In the genomic region with DNA sequence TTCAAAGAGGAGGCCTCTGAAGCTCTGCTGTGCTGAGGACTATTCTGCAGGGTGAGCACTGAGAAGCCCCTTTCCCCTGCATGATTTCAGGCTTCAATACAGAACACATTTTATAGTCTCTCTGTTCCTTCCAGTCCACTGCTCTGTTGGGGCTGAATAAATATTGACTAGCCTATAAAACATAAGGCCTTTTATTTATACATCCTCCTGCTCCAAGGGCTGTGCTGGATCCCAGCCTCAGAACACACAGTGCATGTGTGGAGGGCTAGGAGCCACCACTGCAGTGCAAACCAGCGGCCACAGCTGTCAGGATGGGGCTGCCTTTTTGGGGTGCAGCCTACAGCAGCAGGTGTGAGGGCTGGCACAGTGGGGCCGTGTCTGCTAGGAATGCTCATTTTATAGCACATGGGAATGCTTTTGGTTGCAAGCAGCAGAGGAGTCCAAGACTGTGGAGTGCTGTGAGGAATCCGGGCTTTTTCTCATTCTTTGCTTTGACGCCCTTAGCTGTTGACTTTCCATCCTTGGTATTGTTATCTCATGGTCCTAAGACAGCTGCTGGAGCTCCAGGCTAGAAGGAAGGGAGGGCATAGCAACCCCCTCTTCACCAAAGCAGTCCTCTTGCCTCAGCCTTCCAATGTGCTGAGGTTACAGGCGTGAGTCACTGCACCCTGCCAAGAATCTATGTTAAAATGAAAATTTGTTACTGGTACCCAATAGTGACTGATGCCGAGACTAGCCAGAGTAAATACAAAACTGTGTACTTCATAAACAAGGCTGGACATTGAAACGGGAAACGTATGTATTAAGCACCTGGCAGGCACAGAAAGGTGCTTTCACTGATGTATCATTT, we compare ENCODE assay signal across 13 cellular contexts.
A peak's percentile ranks its signal among the peaks of the same experiment; 100 is the strongest.
DNase-seq lines count a peak whose midpoint lies in the region; ATAC-seq and TF ChIP-seq lines count a peak whose summit lies in the region.
"Had no signal": no experiment of that assay in that cellular context is flagged by ENCODE, and none has a peak within 500 bp of the region (broad histone marks: within the 10 kb centered on the region; RNA-seq: fewer than 3 reads in every experiment).

No MANE protein-coding gene starts in this region.

- no peak overlapping the region for H3K9ac ChIP-seq in mesenchymal stem cell (ENCODE audit: low read length)

- no peak overlapping the region for H2BK12ac ChIP-seq in mesenchymal stem cell (ENCODE audit: low read length in 2 of 2)

- no peak for TF ChIP-seq CTCF in LNCaP clone FGC (IDR thresholded peaks at IDR 0.05; ENCODE audit: control insufficient read depth, extremely low read depth, insufficient read depth)

- H3K4me1 ChIP-seq in mesenchymal stem cell (ENCODE audit: control insufficient read depth, insufficient read depth, low read depth, low read length): peaks cover 8% of the 10 kb centered on the region

- H3K27me3 ChIP-seq in mesenchymal stem cell (ENCODE audit: control insufficient read depth in 1 of 2, insufficient read depth in 1 of 2, low read length in 2 of 2): no peaks in the 10 kb centered on the region
- H3K27me3 ChIP-seq: tibial artery had no signal

- no peaks in the 10 kb centered on the region for H3K36me3 ChIP-seq in mesenchymal stem cell (ENCODE audit: control insufficient read depth in 1 of 2, insufficient read depth in 2 of 2, low read depth in 1 of 2, low read length in 2 of 2)
- H3K36me3 ChIP-seq: tibial artery had no signal

- H3K14ac ChIP-seq in mesenchymal stem cell (ENCODE audit: low read length in 2 of 2): peak overlapping the region in 1 of 2 experiments; percentile 89

- H4K8ac ChIP-seq in mesenchymal stem cell (ENCODE audit: low read length): no peak overlapping the region

- no peak overlapping the region for H3K27ac ChIP-seq in mesenchymal stem cell (ENCODE audit: low read length, poor library complexity, severe bottlenecking)
- H3K27ac ChIP-seq: tibial artery had no signal

- H3K9me3 ChIP-seq in mesenchymal stem cell (ENCODE audit: control insufficient read depth, low read length): no peaks in the 10 kb centered on the region
- H3K9me3 ChIP-seq: tibial artery had no signal

- H3K23ac ChIP-seq in mesenchymal stem cell (ENCODE audit: low read length in 2 of 2): no peak overlapping the region

- H3K18ac ChIP-seq in mesenchymal stem cell (ENCODE audit: low read depth in 1 of 2, low read length in 2 of 2): peak overlapping the region in 1 of 2 experiments; percentile 56

- no peak overlapping the region for H2BK120ac ChIP-seq in mesenchymal stem cell (ENCODE audit: low read depth, low read length)

- H3K79me1 ChIP-seq in mesenchymal stem cell (replicated peaks; ENCODE audit: low read length, poor library complexity, severe bottlenecking): no peaks in the 10 kb centered on the region

- no peak overlapping the region for H2AFZ ChIP-seq in mesenchymal stem cell (ENCODE audit: low read depth, low read length)

- ATAC-seq in HG03565 (IDR thresholded peaks at IDR 0.05; ENCODE audit: unreplicated experiment): no peak
- ATAC-seq in GM18873 (IDR thresholded peaks at IDR 0.05; ENCODE audit: low FRiP score, unreplicated experiment): no peak
- ATAC-seq: Right ventricle myocardium inferior had no signal

- H2AK5ac ChIP-seq in mesenchymal stem cell (ENCODE audit: low read length, severe bottlenecking): no peak overlapping the region

- H2BK15ac ChIP-seq in mesenchymal stem cell (ENCODE audit: low read depth, poor library complexity, severe bottlenecking): no peak overlapping the region

- H3K4ac ChIP-seq in mesenchymal stem cell (ENCODE audit: low read depth in 1 of 2, low read length in 2 of 2): peak overlapping the region in 1 of 2 experiments; percentile 32

- H2BK5ac ChIP-seq in mesenchymal stem cell (ENCODE audit: low read depth, low read length, poor library complexity, severe bottlenecking): no peak overlapping the region

- H4K91ac ChIP-seq in mesenchymal stem cell (ENCODE audit: low read length): no peak overlapping the region

- H3K4me3 ChIP-seq in LNCaP clone FGC (ENCODE audit: low read depth, low read length) (peak overlapping the region; percentile 10), mesenchymal stem cell (ENCODE audit: insufficient read depth in 1 of 2, low read depth in 1 of 2, low read length in 2 of 2) (no peak overlapping the region)
- H3K4me3 ChIP-seq: tibial artery had no signal

- DNase-seq in DMS153 (lab: John Stamatoyannopoulos, UW) (peak; percentile 90), LNCaP clone FGC (ENCODE audit: low read depth) (peak; percentile 93), T1000 (lab: John Stamatoyannopoulos, UW) (peak; percentile 20), mesenchymal stem cell (peak; percentile 60), NAMALWA (ENCODE audit: low spot score) (no peak), GM19238 (ENCODE audit: insufficient read length, low spot score) (no peak)
- DNase-seq: activated CD4-positive, alpha-beta T cell treated with anti-CD3 and anti-CD28 coated beads, Interleukin-2, amount 50 U/mL, for 4 hours; cortex of kidney; stimulated activated CD4-positive, alpha-beta T cell treated with anti-CD3 and anti-CD28 coated beads, Interleukin-4, amount 100 ng/mL, for 24 hours; tibial artery had no signal

- WGBS in mesenchymal stem cell: 59% methylated on average over 4 of the region's 8 CpGs

- no peak overlapping the region for H3K4me2 ChIP-seq in mesenchymal stem cell (ENCODE audit: low read length, poor library complexity, severe bottlenecking)

Comparison
In these comparisons a context has a peak if more than half of its experiments do, and no peak if none do; other contexts are left out.
1. DNase-seq: peak in DMS153 (single experiment), LNCaP clone FGC (single experiment), T1000 (single experiment) and mesenchymal stem cell (single experiment); none in NAMALWA (single experiment) and GM19238 (single experiment).